Comparison of ENCODE assay signal across 8 cellular contexts in the genomic region with DNA sequence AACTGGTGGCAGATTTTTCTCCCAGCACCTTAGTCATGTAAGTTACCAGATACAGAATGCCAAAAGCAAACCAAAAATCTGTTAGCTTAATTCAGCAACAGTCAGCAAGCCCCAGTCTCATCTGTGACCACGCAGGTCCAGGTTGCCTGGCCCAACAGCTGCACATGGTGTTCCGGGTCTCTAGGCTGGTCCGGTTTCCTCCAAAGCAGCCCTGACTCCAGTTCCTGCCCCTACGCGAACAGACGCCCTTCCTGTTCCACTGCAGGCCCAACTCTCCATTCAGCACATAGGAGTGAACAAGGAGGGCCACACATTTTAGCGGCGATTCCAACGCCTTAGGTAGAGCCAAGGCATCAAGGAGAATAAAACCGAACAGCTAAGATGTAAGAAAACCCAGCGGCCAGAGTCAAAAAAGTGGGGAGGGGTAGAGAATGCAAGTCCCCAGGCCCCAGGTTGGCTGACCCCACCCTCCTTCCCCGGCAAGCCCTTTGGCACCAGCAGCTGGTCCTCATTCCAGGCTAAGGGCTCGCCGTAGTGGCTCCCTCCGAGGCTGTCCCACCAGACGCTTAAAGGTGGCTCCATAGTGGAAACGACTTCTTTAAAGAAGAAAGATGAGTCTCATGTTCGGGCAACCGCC. TPM values are rescaled to one million over a fixed set of nuclear protein-coding genes. Genes with fewer than 3 reads are reported as not detected.
DNase-seq lines count a peak whose midpoint lies in the region; ATAC-seq and TF ChIP-seq lines count a peak whose summit lies in the region.

No MANE protein-coding gene starts in this region.

- TF ChIP-seq CTCF in SK-N-SH (IDR thresholded peaks at IDR 0.05) (no peak), stomach (IDR thresholded peaks at IDR 0.05) (no peak)

- TF ChIP-seq EP300 in SK-N-SH (IDR thresholded peaks at IDR 0.05; ENCODE audit: borderline replicate concordance in 1 of 2, low read depth in 1 of 2, low read length in 1 of 2) (no peak), stomach (IDR thresholded peaks at IDR 0.05) (no peak)

- peak overlapping the region; percentile 98 for H3K4me2 ChIP-seq in SK-N-SH

- no peak overlapping the region for H3K27ac ChIP-seq in SK-N-SH (ENCODE audit: low read depth in 2 of 2, low read length in 1 of 2)
- peak overlapping the region in 4 of 5 donors; percentile 85 to 93 (median 90) for H3K27ac ChIP-seq in stomach

- H3K36me3 Mint-ChIP-seq in activated CD8-positive, alpha-beta T cell treated with anti-CD3 and anti-CD28 coated beads, Interleukin-2, amount 10 ng/mL, durations not matched to agents 7 days and 5 days (ENCODE audit: low read depth): peaks cover 2% of the 10 kb centered on the region

- POLR2A ChIA-PET in SK-N-SH (lab: Yijun Ruan, JAX): interaction anchor here (1.1 kb wide), 1 partner anchor 84 kb away, joined by 4 read pairs; no protein-coding TSS in a partner anchor
- POLR2A ChIA-PET in activated CD8-positive, alpha-beta T cell treated with anti-CD3 and anti-CD28 coated beads, Interleukin-2, amount 10 ng/mL, durations not matched to agents 7 days and 5 days (lab: Charles Lee): interaction anchor here (0.9 kb wide), 1 partner anchor 9 kb away, joined by 3 read pairs; no protein-coding TSS in a partner anchor

- no peaks in the 10 kb centered on the region for H3K27me3 Mint-ChIP-seq in activated CD8-positive, alpha-beta T cell treated with anti-CD3 and anti-CD28 coated beads, Interleukin-2, amount 10 ng/mL, durations not matched to agents 7 days and 5 days (ENCODE audit: low read depth)

- no peak for TF ChIP-seq RAD21 in SK-N-SH (IDR thresholded peaks at IDR 0.05; ENCODE audit: low read length)

- H3K27ac Mint-ChIP-seq in activated CD8-positive, alpha-beta T cell treated with anti-CD3 and anti-CD28 coated beads, Interleukin-2, amount 10 ng/mL, durations not matched to agents 7 days and 5 days: peak overlapping the region; percentile 68

- 70% methylated on average over 14 of the region's 19 CpGs for WGBS in SK-N-SH (ENCODE audit: low lambda C conversion rate)
- WGBS in stomach, 5 donors: 31 to 41% (median 39%) methylated on average over 15 to 19 of the region's 19 CpGs

- intact Hi-C loops in stomach (cut with DNase I; ENCODE audit: low total_unique reads): no loop called here

- H3K9me3 ChIP-seq in SK-N-SH (no peaks in the 10 kb centered on the region), iPS-18c (ENCODE audit: control insufficient read depth, insufficient read depth, low read length) (no peaks in the 10 kb centered on the region), stomach (no peaks in the 10 kb centered on the region)

- H4K20me1 ChIP-seq in SK-N-SH (ENCODE audit: insufficient read depth): peaks cover 40% of the 10 kb centered on the region

- peak overlapping the region; percentile 70 for H3K9ac ChIP-seq in SK-N-SH

- no peaks in the 10 kb centered on the region for H3K9me2 ChIP-seq in SK-N-SH

- no peak for TF ChIP-seq POLR2A in stomach (IDR thresholded peaks at IDR 0.05)

- H3K4me1 Mint-ChIP-seq in activated CD8-positive, alpha-beta T cell treated with anti-CD3 and anti-CD28 coated beads, Interleukin-2, amount 10 ng/mL, durations not matched to agents 7 days and 5 days (ENCODE audit: low read depth): peaks cover 21% of the 10 kb centered on the region

- no peak for DNase-seq in SK-N-SH
- DNase-seq in activated CD8-positive, alpha-beta T cell treated with anti-CD3 and anti-CD28 coated beads, Interleukin-2, amount 10 ng/mL, durations not matched to agents 7 days and 5 days: no peak
- DNase-seq in stomach: no peak
- DNase-seq in HuH-7 (ENCODE audit: low spot score): no peak

- H3K36me3 ChIP-seq in SK-N-SH (replicated peaks in 1 of 2; ENCODE audit: control insufficient read depth in 1 of 2, insufficient read depth in 2 of 2, low read length in 1 of 2) (no peaks in the 10 kb centered on the region), stomach (peaks cover 0 to 19% (median 5%) of the 10 kb centered on the region in 4 donors)

- peak overlapping the region; percentile 83 to 94 for H3K4me3 ChIP-seq in SK-N-SH (ENCODE audit: low read depth in 2 of 2, low read length in 1 of 2)
- peak overlapping the region; percentile 84 for H3K4me3 ChIP-seq in iPS-18c (ENCODE audit: insufficient read depth, low read depth, low read length)
- peak overlapping the region; percentile 72 to 100 (median 87) for H3K4me3 ChIP-seq in stomach

- H3K4me1 ChIP-seq in SK-N-SH (ENCODE audit: control insufficient read depth in 1 of 2, insufficient read depth in 2 of 2, low read depth in 1 of 2, low read length in 1 of 2) (peaks cover 7 to 32% of the 10 kb centered on the region in 2 experiments; a peak in 2 of 4 replicates), stomach (peaks cover 26 to 54% (median 42%) of the 10 kb centered on the region in 4 donors)

- H3F3A ChIP-seq in SK-N-SH (replicated peaks; ENCODE audit: insufficient read depth): no peaks in the 10 kb centered on the region

- CTCF ChIA-PET in SK-N-SH (lab: Yijun Ruan, JAX): interaction anchor here (0.6 to 1.6 kb wide), 3 partner anchors 11 to 26 kb away, joined by 3 to 5 read pairs (median 3); no protein-coding TSS in a partner anchor
- CTCF ChIA-PET in activated CD8-positive, alpha-beta T cell treated with anti-CD3 and anti-CD28 coated beads, Interleukin-2, amount 10 ng/mL, durations not matched to agents 7 days and 5 days (lab: Charles Lee): no interaction called here

- H3K9me3 Mint-ChIP-seq in activated CD8-positive, alpha-beta T cell treated with anti-CD3 and anti-CD28 coated beads, Interleukin-2, amount 10 ng/mL, durations not matched to agents 7 days and 5 days (ENCODE audit: insufficient read depth): no peaks in the 10 kb centered on the region

- peak overlapping the region; percentile 83 for H3K4me3 Mint-ChIP-seq in activated CD8-positive, alpha-beta T cell treated with anti-CD3 and anti-CD28 coated beads, Interleukin-2, amount 10 ng/mL, durations not matched to agents 7 days and 5 days

- H3K79me2 ChIP-seq in SK-N-SH (ENCODE audit: insufficient read depth): peaks cover 61% of the 10 kb centered on the region

- H2AFZ ChIP-seq in SK-N-SH (ENCODE audit: low read depth): no peak overlapping the region

- H3K27me3 ChIP-seq in SK-N-SH (ENCODE audit: insufficient read depth) (no peaks in the 10 kb centered on the region), stomach (no peaks in the 10 kb centered on the region)

- no peak for ATAC-seq in SK-N-SH treated with all-trans-retinoic acid at 6 μM for 48 hours
- ATAC-seq in activated CD8-positive, alpha-beta T cell treated with anti-CD3 and anti-CD28 coated beads, Interleukin-2, amount 10 ng/mL, durations not matched to agents 7 days and 5 days: no peak
- no peak for ATAC-seq in HG03097 (IDR thresholded peaks at IDR 0.05; ENCODE audit: low FRiP score, unreplicated experiment)
- no peak for ATAC-seq in HG02642 (IDR thresholded peaks at IDR 0.05; ENCODE audit: poor library complexity, unreplicated experiment)

TF ChIP-seq in SK-N-SH, 30 proteins besides CTCF, POLR2A, EP300 and RAD21 (continues in another document):
- TF ChIP-seq, protein P1, sequence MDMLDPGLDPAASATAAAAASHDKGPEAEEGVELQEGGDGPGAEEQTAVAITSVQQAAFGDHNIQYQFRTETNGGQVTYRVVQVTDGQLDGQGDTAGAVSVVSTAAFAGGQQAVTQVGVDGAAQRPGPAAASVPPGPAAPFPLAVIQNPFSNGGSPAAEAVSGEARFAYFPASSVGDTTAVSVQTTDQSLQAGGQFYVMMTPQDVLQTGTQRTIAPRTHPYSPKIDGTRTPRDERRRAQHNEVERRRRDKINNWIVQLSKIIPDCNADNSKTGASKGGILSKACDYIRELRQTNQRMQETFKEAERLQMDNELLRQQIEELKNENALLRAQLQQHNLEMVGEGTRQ (IDR thresholded peaks at IDR 0.05; ENCODE audit: borderline replicate concordance, low read depth, low read length): no peak
- TF ChIP-seq POLR2AphosphoS5 (IDR thresholded peaks at IDR 0.05; ENCODE audit: low read depth, low read length) (no peak), CHD2 (IDR thresholded peaks at IDR 0.05; ENCODE audit: low read length, partially characterized antibody) (no peak)

TF ChIP-seq in SK-N-SH treated with all-trans-retinoic acid at 6 μM for 48 hours, 23 proteins besides CTCF, POLR2A, EP300 and RAD21:
- TF ChIP-seq GLIS3 (CRISPR knock-in tag; IDR thresholded peaks at IDR 0.05) (no peak), ZC3H10 (CRISPR knock-in tag; IDR thresholded peaks at IDR 0.05) (no peak), PPARA (CRISPR knock-in tag; IDR thresholded peaks at IDR 0.05; ENCODE audit: borderline replicate concordance) (no peak)
- TF ChIP-seq, protein P2, sequence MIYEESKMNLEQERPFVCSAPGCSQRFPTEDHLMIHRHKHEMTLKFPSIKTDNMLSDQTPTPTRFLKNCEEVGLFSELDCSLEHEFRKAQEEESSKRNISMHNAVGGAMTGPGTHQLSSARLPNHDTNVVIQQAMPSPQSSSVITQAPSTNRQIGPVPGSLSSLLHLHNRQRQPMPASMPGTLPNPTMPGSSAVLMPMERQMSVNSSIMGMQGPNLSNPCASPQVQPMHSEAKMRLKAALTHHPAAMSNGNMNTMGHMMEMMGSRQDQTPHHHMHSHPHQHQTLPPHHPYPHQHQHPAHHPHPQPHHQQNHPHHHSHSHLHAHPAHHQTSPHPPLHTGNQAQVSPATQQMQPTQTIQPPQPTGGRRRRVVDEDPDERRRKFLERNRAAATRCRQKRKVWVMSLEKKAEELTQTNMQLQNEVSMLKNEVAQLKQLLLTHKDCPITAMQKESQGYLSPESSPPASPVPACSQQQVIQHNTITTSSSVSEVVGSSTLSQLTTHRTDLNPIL (CRISPR knock-in tag; IDR thresholded peaks at IDR 0.05; ENCODE audit: low read depth): no peak
TF ChIP-seq in SK-N-SH treated with all-trans-retinoic acid at 6 μM for 48 hours: peak in this region for 0.

RNA-seq across cellular contexts. Expression of a gene that starts 1.5 kb away (rescaled TPM):
- polyA plus RNA-seq in SK-N-SH (2012; rRNA removed) (236 and 268 TPM in 2 replicates), stomach (100 to 1,000 TPM; 116 to 162 (median 120) TPM)
- polyA plus RNA-seq in SK-N-SH (2012; cell fraction: cytosol; rRNA removed): 94.5 and 143 TPM in 2 replicates
- 855 and 923 TPM in 2 replicates for polyA plus RNA-seq in SK-N-SH (2012; cell fraction: nucleus; rRNA removed)
- 100 to 1,000 TPM; 114 to 132 TPM for total RNA-seq in activated CD8-positive, alpha-beta T cell treated with anti-CD3 and anti-CD28 coated beads, Interleukin-2, amount 10 ng/mL, durations not matched to agents 7 days and 5 days
- 100 to 1,000 TPM in 4 of 5 donors, 10 to 100 TPM in 1; 93.8 to 446 (median 240) TPM for total RNA-seq in stomach

RNA-seq across cellular contexts. Expression of a gene that starts 51.6 kb away (rescaled TPM):
- polyA plus RNA-seq in SK-N-SH (2012; rRNA removed) (1.7 and 1.9 TPM in 2 replicates), stomach (10 to 100 TPM; 14.7 to 31.0 (median 21.6) TPM)
- 0.62 and 1.3 TPM in 2 replicates for polyA plus RNA-seq in SK-N-SH (2012; cell fraction: cytosol; rRNA removed)
- 2.8 and 3.1 TPM in 2 replicates for polyA plus RNA-seq in SK-N-SH (2012; cell fraction: nucleus; rRNA removed)
- not detected for total RNA-seq in activated CD8-positive, alpha-beta T cell treated with anti-CD3 and anti-CD28 coated beads, Interleukin-2, amount 10 ng/mL, durations not matched to agents 7 days and 5 days
- 100 to 1,000 TPM in 1 of 5 donors, 10 to 100 TPM in 4; 13.0 to 112 (median 69.4) TPM for total RNA-seq in stomach

Comparison
In these comparisons a context has a peak if more than half of its experiments do, and no peak if none do; other contexts are left out.
1. H3K27ac ChIP-seq: peak in stomach (4 of 5); none in SK-N-SH (0 of 2).
2. RNA of a gene that starts 51.6 kb away (total RNA-seq): 13.0 to 112 TPM in stomach; not detected in activated CD8-positive, alpha-beta T cell treated with anti-CD3 and anti-CD28 coated beads, Interleukin-2, amount 10 ng/mL, durations not matched to agents 7 days and 5 days; every median in the first group is over 10 times any median in the second.
3. Peak in every context shown above with its lines, with median percentiles within 50 percentile points of each other: H3K4me3 ChIP-seq.